ENCODE assay signal across 8 cellular contexts in genomic region chr6:43076093-43076927, GRCh38. TPM values are rescaled to one million over a fixed set of nuclear protein-coding genes. Genes with fewer than 3 reads are reported as not detected.
DNase-seq lines count a peak whose midpoint lies in the region; ATAC-seq and TF ChIP-seq lines count a peak whose summit lies in the region.

Gene PTK7, plus strand, starts transcription at chr6:43076314. Its CDS starts 175 bp downstream, at chr6:43076489.

- H3K4me3 Mint-ChIP-seq in HFFc6 = peak within 1 kb of the TSS; percentile 89
- H3K4me3 Mint-ChIP-seq in MCF 10A (ENCODE audit: unreplicated experiment) = peak within 1 kb of the TSS; percentile 81

- H3K27me3 ChIP-seq in Peyer's patch = no peaks in the 10 kb centered on the region

- H3K4me1 Mint-ChIP-seq in HFFc6 (ENCODE audit: low read depth) (peaks cover 31% of the 10 kb centered on the region), MCF 10A (ENCODE audit: insufficient read depth, unreplicated experiment) (peaks cover 18% of the 10 kb centered on the region)

- TF ChIP-seq POLR2A in Peyer's patch (IDR thresholded peaks at IDR 0.05) = no peak

- H3K27ac ChIP-seq in Peyer's patch = peak within 1 kb of the TSS in 3 of 4 donors; percentile 46 to 65 (median 65)

- H3K36me3 Mint-ChIP-seq in HFFc6 (ENCODE audit: low read depth) (no peaks in the 10 kb centered on the region; the same call in 1 of the 2 replicates), MCF 10A (ENCODE audit: insufficient read depth, unreplicated experiment) (peaks cover 14% of the 10 kb centered on the region)

- peak within 1 kb of the TSS; percentile 41 to 68 (median 50) for H3K4me3 ChIP-seq in Peyer's patch

- H3K36me3 ChIP-seq in Peyer's patch = peaks cover 0 to 33% (median 0%) of the 10 kb centered on the region in 3 donors

- DNase-seq in CD1c-positive myeloid dendritic cell (ENCODE audit: extremely low spot score) = peak; percentile 14
- DNase-seq in HFFc6 = no peak
- peak in 1 of 3 donors; percentile 63 for DNase-seq in Peyer's patch
- DNase-seq in MCF 10A (ENCODE audit: unreplicated experiment) = peak; percentile 47
- peak; percentile 60 for DNase-seq in iris pigment epithelial cell (ENCODE audit: low read depth)
- peak; percentile 64 for DNase-seq in stimulated activated CD4-positive, alpha-beta T cell treated with anti-CD3 and anti-CD28 coated beads, Interleukin-15, amount 100 ng/mL, for 24 hours
- DNase-seq in posterior vena cava (ENCODE audit: low spot score) = no peak

- no TSS peak for BruUV-seq in MCF 10A (replicated peaks; lab: Mats Ljungman, UMichigan)

- POLR2A ChIA-PET in MCF 10A (lab: Yijun Ruan, JAX) = interaction anchor here (0.6 to 4.4 kb wide), 19 partner anchors 13 to 112 kb away, joined by 3 to 60 read pairs (median 9); partner anchors contain the start of genes CUL7, KLC4, KLHDC3 and MEA1

- no peak for ATAC-seq in HG02885 (IDR thresholded peaks at IDR 0.05; ENCODE audit: poor library complexity, unreplicated experiment)

- H3K27ac Mint-ChIP-seq in HFFc6 (peak within 1 kb of the TSS; percentile 67), MCF 10A (ENCODE audit: low read depth, unreplicated experiment) (peak within 1 kb of the TSS; percentile 61)

- no peaks in the 10 kb centered on the region for H3K9me3 ChIP-seq in Peyer's patch

- intact Hi-C loops in MCF 10A (cut with micrococcal nuclease) = no loop called here
- intact Hi-C loops in posterior vena cava (cut with DNase I) = no loop called here

- no peak for TF ChIP-seq CTCF in HFFc6 (IDR thresholded peaks at IDR 0.05)
- TF ChIP-seq CTCF in Peyer's patch (IDR thresholded peaks at IDR 0.05) = no peak
- no peak for TF ChIP-seq CTCF in MCF 10A (IDR thresholded peaks at IDR 0.05; ENCODE audit: unreplicated experiment)

- peaks cover 0 to 18% (median 5%) of the 10 kb centered on the region in 4 donors for H3K4me1 ChIP-seq in Peyer's patch

- H3K27me3 Mint-ChIP-seq in HFFc6 (ENCODE audit: insufficient read depth) (peaks cover 1% of the 10 kb centered on the region; the same call in 1 of the 2 replicates), MCF 10A (ENCODE audit: insufficient read depth, unreplicated experiment) (no peaks in the 10 kb centered on the region)

- H3K9me3 Mint-ChIP-seq in HFFc6 (no peaks in the 10 kb centered on the region), MCF 10A (ENCODE audit: unreplicated experiment) (no peaks in the 10 kb centered on the region)

- CTCF ChIA-PET in MCF 10A (lab: Yijun Ruan, JAX) = interaction anchor here (0.5 to 3.0 kb wide), 8 partner anchors 10 to 1570 kb away, joined by 3 to 23 read pairs (median 4); no protein-coding TSS in a partner anchor

RNA-seq across cellular contexts. Expression of gene PTK7, which starts in this region (rescaled TPM):
- total RNA-seq in HFFc6 (2021; fragmentation: NEBNext Ultra II Directional; extraction: Animal tissue kit (Norgen Biotek cat#: 25700)) = 100 to 1,000 TPM in 1 of 6 experiments, 10 to 100 TPM in 5; 62.8 to 115 (median 66.7) TPM
- total RNA-seq in Peyer's patch (10 to 100 TPM in 3 of 4 donors, 1 to 10 TPM in 1; 4.4 to 22.3 (median 18.3) TPM), MCF 10A (2022) (42.6 and 48.4 TPM in 2 replicates), posterior vena cava (10 to 100 TPM in 1 of 2 donors, 1 to 10 TPM in 1; 3.0 to 10.3 TPM)

Comparison
In these comparisons a context has a peak if more than half of its experiments do, and no peak if none do; other contexts are left out.
1. DNase-seq: peak in CD1c-positive myeloid dendritic cell (single experiment), MCF 10A (single experiment), iris pigment epithelial cell (single experiment) and stimulated activated CD4-positive, alpha-beta T cell treated with anti-CD3 and anti-CD28 coated beads, Interleukin-15, amount 100 ng/mL, for 24 hours (single experiment); none in HFFc6 (single experiment) and posterior vena cava (single experiment).